Comparison of ENCODE assay signal across 8 cellular contexts in genomic region chr10:119892188-119893065, GRCh38. TPM values are rescaled to one million over a fixed set of nuclear protein-coding genes. Genes with fewer than 3 reads are reported as not detected.
DNase-seq lines count a peak whose midpoint lies in the region; ATAC-seq and TF ChIP-seq lines count a peak whose summit lies in the region.

SEC23IP (plus strand) TSS chr10:119892730; CDS start chr10:119892783, 53 bp downstream.

- peak; percentile 99 for ATAC-seq in GM21576 (IDR thresholded peaks at IDR 0.05; ENCODE audit: unreplicated experiment)
- ATAC-seq in PC-3, result peak; percentile 89
- peak; percentile 98 for ATAC-seq in mucosa of descending colon

- H3K27ac ChIP-seq in PC-3 (ENCODE audit: low read length), result peak within 1 kb of the TSS; percentile 54

- H3K4me1 ChIP-seq in PC-3 (ENCODE audit: insufficient read depth, low read length) (peaks cover 35% of the 10 kb centered on the region), mucosa of descending colon (ENCODE audit: low read depth) (peaks cover 39% of the 10 kb centered on the region)

- H3K4me2 ChIP-seq in PC-3 (ENCODE audit: low read length), result peak within 1 kb of the TSS; percentile 98

- H3K79me2 ChIP-seq in PC-3 (ENCODE audit: low read length), result peaks cover 56% of the 10 kb centered on the region

- no peaks in the 10 kb centered on the region for H3K9me2 ChIP-seq in PC-3 (replicated peaks; ENCODE audit: low read length)

- no peaks in the 10 kb centered on the region for H3K27me3 ChIP-seq in PC-3 (ENCODE audit: low read length)

- H4K20me1 ChIP-seq in PC-3 (ENCODE audit: low read length), result peaks cover 28% of the 10 kb centered on the region

- H3K4me3 ChIP-seq in PC-3 (ENCODE audit: low read length), result peak within 1 kb of the TSS; percentile 93
- peak within 1 kb of the TSS; percentile 96 for H3K4me3 ChIP-seq in epithelial cell of esophagus (ENCODE audit: low read length)
- H3K4me3 ChIP-seq in mucosa of descending colon, result peak within 1 kb of the TSS; percentile 90

- H2AFZ ChIP-seq in PC-3 (ENCODE audit: low read length), result peak within 1 kb of the TSS; percentile 94

- H3K9me3 ChIP-seq in PC-3 (ENCODE audit: low read length) (no peaks in the 10 kb centered on the region), mucosa of descending colon (no peaks in the 10 kb centered on the region)

- H3K9ac ChIP-seq in PC-3 (ENCODE audit: low read length), result peak within 1 kb of the TSS; percentile 96

- intact Hi-C loops in PC-3 (cut with micrococcal nuclease) (loop anchor here (1.0 kb wide), 1 partner anchor 20 kb away; the partner anchor contains the start of gene MCMBP), mucosa of descending colon (cut with DNase I, micrococcal nuclease) (no loop called here)

- TF ChIP-seq RAD21 in Ishikawa (IDR thresholded peaks at IDR 0.05; ENCODE audit: low read depth), result no peak

- H3F3A ChIP-seq in PC-3 (ENCODE audit: low read length, unreplicated experiment), result no peaks in the 10 kb centered on the region

- H3K36me3 ChIP-seq in PC-3 (ENCODE audit: low read depth, low read length) (peaks cover 4% of the 10 kb centered on the region; the same call in 1 of the 2 replicates), mucosa of descending colon (ENCODE audit: low read depth) (no peaks in the 10 kb centered on the region)

- POLR2A ChIA-PET in PC-3 (lab: Charles Lee; ENCODE audit: unreplicated experiment), result no interaction called here

- TF ChIP-seq CTCF in PC-3 (conservative IDR thresholded peaks at IDR 0.05; ENCODE audit: low read depth, low read length) (no peak), epithelial cell of esophagus (IDR thresholded peaks at IDR 0.05; ENCODE audit: insufficient read depth, low read depth, low read length, missing control alignments) (peak; percentile 14), mucosa of descending colon (IDR thresholded peaks at IDR 0.05) (no peak)

- TSS peak; percentile 89 for BruUV-seq in PC-3 (replicated peaks; lab: Mats Ljungman, UMichigan)

- CTCF ChIA-PET in PC-3 (lab: Charles Lee), result no interaction called here

- peak; percentile 30; the same call in 1 of the 2 replicates for TF ChIP-seq EP300 in Ishikawa (IDR thresholded peaks at IDR 0.05; ENCODE audit: borderline replicate concordance)

- DNase-seq in DMS114 treated with DMSO at 0.1 percent for 48 hours (lab: John Stamatoyannopoulos, UW; ENCODE audit: unreplicated experiment) (peak; percentile 97), PC-3 (peak; percentile 90), activated T-cell treated with anti-CD3 and anti-CD28 coated beads for 48 hours (ENCODE audit: low read depth) (peak; percentile 93), epithelial cell of esophagus (ENCODE audit: low read depth) (peak; percentile 96), mucosa of descending colon (peak; percentile 96 to 97 (median 97))
- peak; percentile 91 for DNase-seq in stimulated activated CD8-positive, alpha-beta memory T cell treated with anti-CD3 and anti-CD28 coated beads, Interleukin-4, amount 100 ng/mL, for 24 hours (ENCODE audit: low read depth)

TF ChIP-seq in Ishikawa, 13 proteins besides CTCF, POLR2A, EP300 and RAD21:
- peak; percentile 96 for TF ChIP-seq EGR1 (IDR thresholded peaks at IDR 0.05)
- peak; percentile 80 for TF ChIP-seq TAF1 (IDR thresholded peaks at IDR 0.05; ENCODE audit: low read depth)
- no peak for TF ChIP-seq NFIC (IDR thresholded peaks at IDR 0.05)
- no peak for TF ChIP-seq CEBPB (IDR thresholded peaks at IDR 0.05)
- TF ChIP-seq TEAD4 (IDR thresholded peaks at IDR 0.05), result no peak; the same call in 1 of the 2 replicates
- TF ChIP-seq, protein P1, sequence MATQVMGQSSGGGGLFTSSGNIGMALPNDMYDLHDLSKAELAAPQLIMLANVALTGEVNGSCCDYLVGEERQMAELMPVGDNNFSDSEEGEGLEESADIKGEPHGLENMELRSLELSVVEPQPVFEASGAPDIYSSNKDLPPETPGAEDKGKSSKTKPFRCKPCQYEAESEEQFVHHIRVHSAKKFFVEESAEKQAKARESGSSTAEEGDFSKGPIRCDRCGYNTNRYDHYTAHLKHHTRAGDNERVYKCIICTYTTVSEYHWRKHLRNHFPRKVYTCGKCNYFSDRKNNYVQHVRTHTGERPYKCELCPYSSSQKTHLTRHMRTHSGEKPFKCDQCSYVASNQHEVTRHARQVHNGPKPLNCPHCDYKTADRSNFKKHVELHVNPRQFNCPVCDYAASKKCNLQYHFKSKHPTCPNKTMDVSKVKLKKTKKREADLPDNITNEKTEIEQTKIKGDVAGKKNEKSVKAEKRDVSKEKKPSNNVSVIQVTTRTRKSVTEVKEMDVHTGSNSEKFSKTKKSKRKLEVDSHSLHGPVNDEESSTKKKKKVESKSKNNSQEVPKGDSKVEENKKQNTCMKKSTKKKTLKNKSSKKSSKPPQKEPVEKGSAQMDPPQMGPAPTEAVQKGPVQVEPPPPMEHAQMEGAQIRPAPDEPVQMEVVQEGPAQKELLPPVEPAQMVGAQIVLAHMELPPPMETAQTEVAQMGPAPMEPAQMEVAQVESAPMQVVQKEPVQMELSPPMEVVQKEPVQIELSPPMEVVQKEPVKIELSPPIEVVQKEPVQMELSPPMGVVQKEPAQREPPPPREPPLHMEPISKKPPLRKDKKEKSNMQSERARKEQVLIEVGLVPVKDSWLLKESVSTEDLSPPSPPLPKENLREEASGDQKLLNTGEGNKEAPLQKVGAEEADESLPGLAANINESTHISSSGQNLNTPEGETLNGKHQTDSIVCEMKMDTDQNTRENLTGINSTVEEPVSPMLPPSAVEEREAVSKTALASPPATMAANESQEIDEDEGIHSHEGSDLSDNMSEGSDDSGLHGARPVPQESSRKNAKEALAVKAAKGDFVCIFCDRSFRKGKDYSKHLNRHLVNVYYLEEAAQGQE (IDR thresholded peaks at IDR 0.05; ENCODE audit: low read depth), result no peak
- TF ChIP-seq, protein P2, sequence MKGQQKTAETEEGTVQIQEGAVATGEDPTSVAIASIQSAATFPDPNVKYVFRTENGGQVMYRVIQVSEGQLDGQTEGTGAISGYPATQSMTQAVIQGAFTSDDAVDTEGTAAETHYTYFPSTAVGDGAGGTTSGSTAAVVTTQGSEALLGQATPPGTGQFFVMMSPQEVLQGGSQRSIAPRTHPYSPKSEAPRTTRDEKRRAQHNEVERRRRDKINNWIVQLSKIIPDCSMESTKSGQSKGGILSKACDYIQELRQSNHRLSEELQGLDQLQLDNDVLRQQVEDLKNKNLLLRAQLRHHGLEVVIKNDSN (IDR thresholded peaks at IDR 0.05), result peak; percentile 100
- peak; percentile 99 for TF ChIP-seq MAX (IDR thresholded peaks at IDR 0.05)
- TF ChIP-seq YY1 (IDR thresholded peaks at IDR 0.05; ENCODE audit: low read depth), result peak; percentile 100
- TF ChIP-seq TCF12 (IDR thresholded peaks at IDR 0.05; ENCODE audit: low read depth), result peak; percentile 77
- TF ChIP-seq CREB1 (IDR thresholded peaks at IDR 0.05; ENCODE audit: low read depth), result peak; percentile 14; the same call in 1 of the 2 replicates
- TF ChIP-seq ZBTB7A (IDR thresholded peaks at IDR 0.05; ENCODE audit: low read depth), result no peak

RNA-seq across cellular contexts. Expression of gene SEC23IP, which starts in this region (rescaled TPM):
- 39.3 and 42.7 TPM in 2 replicates for total RNA-seq in PC-3 (2014; rRNA removed)
- 10 to 100 TPM; 50.9 to 67.7 (median 66.3) TPM for total RNA-seq in mucosa of descending colon

Comparison
In these comparisons a context has a peak if more than half of its experiments do, and no peak if none do; other contexts are left out.
1. Peak in every context shown above with its lines: DNase-seq, ATAC-seq, H3K4me3 ChIP-seq and H3K27ac ChIP-seq.